11 cellular contexts compared by ENCODE assay signal in the genomic region with DNA sequence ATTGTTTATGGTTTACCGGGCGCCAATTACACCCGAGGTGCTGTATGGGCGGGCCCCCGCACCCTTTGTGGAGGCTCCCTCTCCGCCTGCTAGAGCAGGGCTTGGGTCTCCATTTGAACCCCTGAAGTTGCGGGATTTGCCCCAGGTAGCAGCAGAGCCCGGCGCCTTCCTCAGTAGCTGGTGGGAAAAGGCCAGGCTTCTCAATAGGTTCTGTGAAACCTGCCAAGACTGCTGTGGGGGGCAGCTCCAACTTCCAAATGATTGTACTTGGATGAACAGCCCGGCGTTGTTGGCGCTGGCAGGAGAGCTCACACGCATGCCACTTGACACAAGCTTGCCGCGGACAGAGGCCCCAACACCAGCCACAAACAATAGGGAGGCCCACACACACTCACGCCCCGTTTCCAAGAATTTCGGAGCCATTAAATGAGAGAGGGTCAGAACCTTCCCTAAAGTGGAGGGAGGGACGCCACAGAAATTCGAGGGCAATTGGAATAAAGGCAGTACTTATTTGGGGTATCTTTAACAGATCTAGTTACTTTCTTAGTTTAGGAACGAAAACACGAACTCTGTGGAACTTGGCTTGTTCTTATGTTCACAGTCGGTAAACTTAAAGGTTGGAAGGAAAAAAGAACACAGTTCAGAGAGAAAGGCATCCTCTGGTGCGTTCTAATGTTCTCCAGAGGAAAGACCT. TPM values are rescaled to one million over a fixed set of nuclear protein-coding genes. Genes with fewer than 3 reads are reported as not detected.
DNase-seq lines count a peak whose midpoint lies in the region; ATAC-seq and TF ChIP-seq lines count a peak whose summit lies in the region.
"Had no signal": no experiment of that assay in that cellular context is flagged by ENCODE, and none has a peak within 500 bp of the region (broad histone marks: within the 10 kb centered on the region; RNA-seq: fewer than 3 reads in every experiment).

No MANE protein-coding gene starts in this region.

- H2BK20ac ChIP-seq in H9 (ENCODE audit: low read depth, low read length, poor library complexity, severe bottlenecking): no peak overlapping the region

- H3K9me3 ChIP-seq in lower lobe of right lung (no peaks in the 10 kb centered on the region), suprapubic skin (no peaks in the 10 kb centered on the region), H9 (ENCODE audit: control insufficient read depth, low read depth, low read length) (no peaks in the 10 kb centered on the region)

- H2BK5ac ChIP-seq in H9 (ENCODE audit: insufficient read length, low read length): no peak overlapping the region

- BruUV-seq in MCF 10A (replicated peaks; lab: Mats Ljungman, UMichigan): TSS peak; percentile 42

- H4K20me1 ChIP-seq in H9 (ENCODE audit: control insufficient read depth, insufficient read depth, insufficient read length): no peaks in the 10 kb centered on the region

- no peak overlapping the region for H3K14ac ChIP-seq in H9 (ENCODE audit: insufficient read depth, low read length)

- no peak for TF ChIP-seq POLR2A in suprapubic skin (IDR thresholded peaks at IDR 0.05)

- no peak overlapping the region for H4K8ac ChIP-seq in H9 (replicated peaks; ENCODE audit: insufficient read length, low read depth, low read length)

- no peaks in the 10 kb centered on the region for H3K36me3 Mint-ChIP-seq in MCF 10A (ENCODE audit: insufficient read depth, unreplicated experiment)
- H3K36me3 Mint-ChIP-seq in H9 (ENCODE audit: insufficient read depth in 1 of 3, low read depth in 3 of 3): no peaks in the 10 kb centered on the region; a peak in 1 of 7 replicates

- H3K4ac ChIP-seq in H9 (ENCODE audit: low read depth, low read length): no peak overlapping the region

- H3K4me3 ChIP-seq in lower lobe of right lung: peak overlapping the region; percentile 66
- H3K4me3 ChIP-seq in suprapubic skin: peak overlapping the region; percentile 78

- H3K4me1 ChIP-seq in lower lobe of right lung: peaks cover 51% of the 10 kb centered on the region
- H3K4me1 ChIP-seq in suprapubic skin: peaks cover 63% of the 10 kb centered on the region
- peaks cover 12% of the 10 kb centered on the region; the same call in 1 of the 2 replicates for H3K4me1 ChIP-seq in H9 (ENCODE audit: insufficient read depth, low read length)

- H2BK120ac ChIP-seq in H9 (ENCODE audit: low read depth, low read length, poor library complexity, severe bottlenecking): no peak overlapping the region

- POLR2A ChIA-PET in MCF 10A (lab: Yijun Ruan, JAX): interaction anchor here (0.8 to 3.3 kb wide), 14 partner anchors 38 to 250 kb away, joined by 3 to 85 read pairs (median 12); no protein-coding TSS in a partner anchor

- H3K4me3 Mint-ChIP-seq in MCF 10A (ENCODE audit: unreplicated experiment) (peak overlapping the region; percentile 83), H9 (peak overlapping the region in 1 of 2 experiments; percentile 70; a peak in 3 of 5 replicates)
- H3K4me3 Mint-ChIP-seq: activated CD4-positive, alpha-beta T cell treated with anti-CD3 and anti-CD28 coated beads, Interleukin-2, amount 10 ng/mL, durations not matched to agents 7 days and 5 days had no signal

- H3K79me1 ChIP-seq in H9 (ENCODE audit: insufficient read depth, low read depth, low read length, poor library complexity, severe bottlenecking): no peaks in the 10 kb centered on the region

- H3K27me3 Mint-ChIP-seq in MCF 10A (ENCODE audit: insufficient read depth, unreplicated experiment) (no peaks in the 10 kb centered on the region), H9 (ENCODE audit: low read depth) (peaks cover 94% of the 10 kb centered on the region)

- no peak overlapping the region for H2AK5ac ChIP-seq in H9 (ENCODE audit: insufficient read length, low read length)

- H3K9me3 Mint-ChIP-seq in MCF 10A (ENCODE audit: unreplicated experiment) (no peaks in the 10 kb centered on the region), H9 (peaks cover 0 to 4% of the 10 kb centered on the region in 2 experiments; a peak in 3 of 5 replicates)
- H3K9me3 Mint-ChIP-seq: activated CD4-positive, alpha-beta T cell treated with anti-CD3 and anti-CD28 coated beads, Interleukin-2, amount 10 ng/mL, durations not matched to agents 7 days and 5 days had no signal

- H2BK15ac ChIP-seq in H9 (ENCODE audit: low read depth, low read length): no peak overlapping the region

- H3K79me2 ChIP-seq in H9 (ENCODE audit: insufficient read depth, low read length): no peaks in the 10 kb centered on the region

- H4K5ac ChIP-seq in H9 (ENCODE audit: insufficient read length, low read depth, low read length): no peak overlapping the region

- H3K27me3 ChIP-seq in lower lobe of right lung (ENCODE audit: low read depth): peaks cover under 1% of the 10 kb centered on the region
- no peaks in the 10 kb centered on the region for H3K27me3 ChIP-seq in suprapubic skin
- peaks cover 81% of the 10 kb centered on the region for H3K27me3 ChIP-seq in H9 (ENCODE audit: insufficient read depth, low read length)

- peaks cover 5% of the 10 kb centered on the region for H3K23me2 ChIP-seq in H9 (ENCODE audit: insufficient read length, low read depth, low read length, poor library complexity, severe bottlenecking)

- 28% methylated on average over 12 of the region's 24 CpGs for WGBS in suprapubic skin
- no CpG with 5 or more reads among the region's 24 CpGs for WGBS in H9 (ENCODE audit: extremely low coverage, insufficient read length, low lambda C conversion rate)

- H3K4me1 Mint-ChIP-seq in MCF 10A (ENCODE audit: insufficient read depth, unreplicated experiment) (peaks cover 53% of the 10 kb centered on the region), H9 (peaks cover 49 to 72% of the 10 kb centered on the region in 2 experiments)

- no peak for ATAC-seq in lower lobe of right lung
- no peak for ATAC-seq in HG02852 (IDR thresholded peaks at IDR 0.05; ENCODE audit: unreplicated experiment)

- intact Hi-C loops in MCF 10A (cut with micrococcal nuclease): no loop called here
- intact Hi-C loops in lower lobe of right lung (cut with DNase I): no loop called here

- H3T11ph ChIP-seq in H9 (ENCODE audit: low read length): no peak overlapping the region

- TF ChIP-seq EP300 in suprapubic skin (IDR thresholded peaks at IDR 0.05): no peak

- no peak overlapping the region for H3K23ac ChIP-seq in H9 (ENCODE audit: insufficient read length, low read depth, low read length)

- no peak overlapping the region for H3K27ac Mint-ChIP-seq in MCF 10A (ENCODE audit: low read depth, unreplicated experiment)
- no peak overlapping the region for H3K27ac Mint-ChIP-seq in H9
- H3K27ac Mint-ChIP-seq: activated CD4-positive, alpha-beta T cell treated with anti-CD3 and anti-CD28 coated beads, Interleukin-2, amount 10 ng/mL, durations not matched to agents 7 days and 5 days had no signal

- H3K18ac ChIP-seq in H9 (ENCODE audit: insufficient read length, low read depth, low read length): no peak overlapping the region

- H2AFZ ChIP-seq in H9 (ENCODE audit: low read length): no peak overlapping the region

- H3K56ac ChIP-seq in H9 (ENCODE audit: insufficient read length, low read depth, low read length): no peak overlapping the region

- H4K91ac ChIP-seq in H9 (ENCODE audit: insufficient read length, low read depth, low read length): no peak overlapping the region

- H3K36me3 ChIP-seq in lower lobe of right lung (no peaks in the 10 kb centered on the region), suprapubic skin (no peaks in the 10 kb centered on the region)

- CTCF ChIA-PET in MCF 10A (lab: Yijun Ruan, JAX): interaction anchor here (0.6 to 3.1 kb wide), 8 partner anchors 12 to 207 kb away, joined by 3 to 38 read pairs (median 4); no protein-coding TSS in a partner anchor

- H3K4me2 ChIP-seq in H9 (ENCODE audit: insufficient read depth, insufficient read length, low read length): no peak overlapping the region

- peak overlapping the region; percentile 56 for H3K27ac ChIP-seq in lower lobe of right lung
- H3K27ac ChIP-seq in suprapubic skin: peak overlapping the region; percentile 93
- H3K27ac ChIP-seq in H9 (ENCODE audit: insufficient read length, low read depth, low read length): no peak overlapping the region

- no peak for TF ChIP-seq CTCF in MCF 10A (IDR thresholded peaks at IDR 0.05; ENCODE audit: unreplicated experiment)
- TF ChIP-seq CTCF in lower lobe of right lung (IDR thresholded peaks at IDR 0.05): no peak
- TF ChIP-seq CTCF in suprapubic skin (IDR thresholded peaks at IDR 0.05): no peak
- TF ChIP-seq CTCF in H9 (conservative IDR thresholded peaks at IDR 0.05): no peak

- no peak overlapping the region for H3K9ac ChIP-seq in H9 (ENCODE audit: extremely low read depth, insufficient read length, low read length)

- DNase-seq in NCI-H2196 (lab: John Stamatoyannopoulos, UW; ENCODE audit: unreplicated experiment) (peak; percentile 41), NCI-H2196 treated with DMSO at 0.1 percent for 48 hours (lab: John Stamatoyannopoulos, UW; ENCODE audit: unreplicated experiment) (no peak), MCF 10A (ENCODE audit: unreplicated experiment) (no peak), lower lobe of right lung (no peak), suprapubic skin (ENCODE audit: low spot score in 2 of 2) (no peak), H9 (no peak), iPS-NIHi7 (ENCODE audit: extremely low spot score) (no peak)
- DNase-seq: activated CD4-positive, alpha-beta T cell treated with anti-CD3 and anti-CD28 coated beads, Interleukin-2, amount 10 ng/mL, durations not matched to agents 7 days and 5 days; NCI-H1694 had no signal

- no peak overlapping the region for H2BK12ac ChIP-seq in H9 (ENCODE audit: insufficient read length, low read depth, low read length)

RNA-seq across cellular contexts. Expression of gene EPHB3, which starts 1.4 kb away (rescaled TPM):
- 4.0 and 5.4 TPM in 2 replicates for total RNA-seq in MCF 10A (2022)
- total RNA-seq in lower lobe of right lung: 4.9 TPM
- total RNA-seq in suprapubic skin: 100 to 1,000 TPM in 2 of 4 donors, 10 to 100 TPM in 2; 84.5 to 152 (median 108) TPM
- 0.59 and 1.0 TPM in 2 replicates for total RNA-seq in H9 (2021)
- total RNA-seq: endothelial cell of umbilical vein had no signal

Comparison
In these comparisons a context has a peak if more than half of its experiments do, and no peak if none do; other contexts are left out.
1. RNA of gene EPHB3, which starts 1.4 kb away (total RNA-seq): 84.5 to 152 TPM in suprapubic skin; 4.9 TPM in lower lobe of right lung (single experiment), 4.0 to 5.4 TPM in MCF 10A and 0.59 to 1.0 TPM in H9; every median in the first group is over 10 times any median in the second.